Comparison of ENCODE assay signal across 8 cellular contexts in genomic region chr1:230109871-230110667, GRCh38. TPM values are rescaled to one million over a fixed set of nuclear protein-coding genes. Genes with fewer than 3 reads are reported as not detected.
DNase-seq lines count a peak whose midpoint lies in the region; ATAC-seq, FAIRE-seq and TF ChIP-seq lines count a peak whose summit lies in the region.

No MANE protein-coding gene starts in this region.

- H3K9me3 ChIP-seq in HepG2 (ENCODE audit: low read length): no peaks in the 10 kb centered on the region
- H3K9me3 ChIP-seq in right lobe of liver: no peaks in the 10 kb centered on the region
- H3K9me3 ChIP-seq in effector memory CD4-positive, alpha-beta T cell (ENCODE audit: control insufficient read depth, low read length): no peaks in the 10 kb centered on the region

- peak; percentile 40 for ATAC-seq in HepG2
- no peak for ATAC-seq in right lobe of liver
- ATAC-seq in HG03095 (IDR thresholded peaks at IDR 0.05; ENCODE audit: unreplicated experiment): peak; percentile 86

- TF ChIP-seq POLR2A in HepG2 (IDR thresholded peaks at IDR 0.05; ENCODE audit: insufficient read depth in 1 of 2, low read depth in 2 of 2, low read length in 2 of 2): no peak
- TF ChIP-seq POLR2A in right lobe of liver (IDR thresholded peaks at IDR 0.05): no peak

- H3K36me3 ChIP-seq in HepG2 (replicated peaks in 1 of 2; ENCODE audit: control insufficient read depth in 1 of 2, insufficient read depth in 2 of 2, low read length in 2 of 2) (peaks cover 0 to 3% of the 10 kb centered on the region in 2 experiments; a peak in 3 of 5 replicates), right lobe of liver (no peaks in the 10 kb centered on the region)
- H3K36me3 ChIP-seq in effector memory CD4-positive, alpha-beta T cell (ENCODE audit: control insufficient read depth, insufficient read depth, low read length): no peaks in the 10 kb centered on the region

- FAIRE-seq in HepG2 (lab: Jason Lieb, UNC): no peak

- peaks cover 32% of the 10 kb centered on the region for H3K36me3 Mint-ChIP-seq in stimulated activated naive CD8-positive, alpha-beta T cell treated with anti-CD3 and anti-CD28 coated beads, Interleukin-15, Interleukin-2, amounts not matched to agents 100 ng/mL and 50 ng/mL, for 24 hours (ENCODE audit: low read depth)

- TF ChIP-seq RAD21 in HepG2 (CRISPR knock-in tag; IDR thresholded peaks at IDR 0.05): no peak

- POLR2A ChIA-PET in HepG2 (lab: Yijun Ruan, JAX): no interaction called here

- intact Hi-C loops in HepG2 (cut with micrococcal nuclease; ENCODE audit: unreplicated experiment): no loop called here
- intact Hi-C loops in right lobe of liver (cut with DNase I): loop anchor here in 1 of 2 donors (10.0 kb wide), 1 partner anchor 45 kb away; no protein-coding TSS in a partner anchor

- H3K4me1 ChIP-seq in HepG2 (ENCODE audit: insufficient read depth, low read length) (peaks cover 91% of the 10 kb centered on the region), right lobe of liver (peaks cover 0 to 73% (median 34%) of the 10 kb centered on the region in 4 donors)
- H3K4me1 ChIP-seq in effector memory CD4-positive, alpha-beta T cell (ENCODE audit: control insufficient read depth, insufficient read depth, low read length, poor library complexity, severe bottlenecking): peaks cover 2% of the 10 kb centered on the region

- 60% methylated on average over 10 of the region's 11 CpGs for WGBS in HepG2 (ENCODE audit: low lambda C conversion rate)
- 63% methylated on average over 7 of the region's 11 CpGs for WGBS in right lobe of liver (ENCODE audit: insufficient coverage, low coverage, low lambda C conversion rate, missing lambda C conversion rate)

- H3K4me3 Mint-ChIP-seq in stimulated activated naive CD8-positive, alpha-beta T cell treated with anti-CD3 and anti-CD28 coated beads, Interleukin-15, Interleukin-2, amounts not matched to agents 100 ng/mL and 50 ng/mL, for 24 hours: peak overlapping the region; percentile 49

- no peaks in the 10 kb centered on the region for H3K9me3 Mint-ChIP-seq in stimulated activated naive CD8-positive, alpha-beta T cell treated with anti-CD3 and anti-CD28 coated beads, Interleukin-15, Interleukin-2, amounts not matched to agents 100 ng/mL and 50 ng/mL, for 24 hours

- H3K4me1 Mint-ChIP-seq in stimulated activated naive CD8-positive, alpha-beta T cell treated with anti-CD3 and anti-CD28 coated beads, Interleukin-15, Interleukin-2, amounts not matched to agents 100 ng/mL and 50 ng/mL, for 24 hours (ENCODE audit: low read depth): peaks cover 85% of the 10 kb centered on the region

- DNase-seq in HepG2 (ENCODE audit: low spot score): peak; percentile 32
- no peak for DNase-seq in right lobe of liver
- DNase-seq in activated CD4-positive, alpha-beta T cell treated with anti-CD3 and anti-CD28 coated beads for 24 hours (ENCODE audit: low read depth in 2 of 2): peak; percentile 68 to 74
- peak; percentile 63 for DNase-seq in germinal center (ENCODE audit: low spot score)
- no peak for DNase-seq in effector memory CD4-positive, alpha-beta T cell
- no peak for DNase-seq in NCI-H187 (lab: John Stamatoyannopoulos, UW)

- no peak overlapping the region for H3K27ac ChIP-seq in HepG2 (ENCODE audit: extremely low read length, insufficient read depth, low read length)
- H3K27ac ChIP-seq in right lobe of liver: no peak overlapping the region
- H3K27ac ChIP-seq in effector memory CD4-positive, alpha-beta T cell (ENCODE audit: insufficient read depth, low read length, poor library complexity, severe bottlenecking): no peak overlapping the region

- H4K20me1 ChIP-seq in HepG2 (ENCODE audit: insufficient read depth, low read length): peaks cover 1% of the 10 kb centered on the region; the same call in 1 of the 2 replicates

- peaks cover 63% of the 10 kb centered on the region for H3K79me2 ChIP-seq in HepG2 (ENCODE audit: insufficient read depth, low read length)

- H2AFZ ChIP-seq in HepG2 (ENCODE audit: low read length): no peak overlapping the region

- no TSS peak for BruUV-seq in HepG2 (replicated peaks; lab: Mats Ljungman, UMichigan)

- TF ChIP-seq EP300 in HepG2 (IDR thresholded peaks at IDR 0.05; ENCODE audit: low read depth in 2 of 2, low read length in 2 of 2): no peak
- TF ChIP-seq EP300 in HepG2 (CRISPR knock-in tag; IDR thresholded peaks at IDR 0.05; ENCODE audit: borderline replicate concordance): no peak

- H3K9ac ChIP-seq in HepG2 (ENCODE audit: insufficient read depth, low read depth, low read length): no peak overlapping the region

- no peaks in the 10 kb centered on the region for H3K27me3 Mint-ChIP-seq in stimulated activated naive CD8-positive, alpha-beta T cell treated with anti-CD3 and anti-CD28 coated beads, Interleukin-15, Interleukin-2, amounts not matched to agents 100 ng/mL and 50 ng/mL, for 24 hours

- peak overlapping the region; percentile 91 for H3K27ac Mint-ChIP-seq in stimulated activated naive CD8-positive, alpha-beta T cell treated with anti-CD3 and anti-CD28 coated beads, Interleukin-15, Interleukin-2, amounts not matched to agents 100 ng/mL and 50 ng/mL, for 24 hours

- TF ChIP-seq CTCF in HepG2 (CRISPR knock-in tag; IDR thresholded peaks at IDR 0.05) (peak; percentile 8), right lobe of liver (IDR thresholded peaks at IDR 0.05) (no peak)

- in situ Hi-C loops in HepG2 (cut with HindIII; ENCODE audit: extremely low pct_ligation_motif_present, low pct_unique_long_range_greater_than_20kb): no loop called here

- CTCF ChIA-PET in HepG2 (lab: Yijun Ruan, JAX; ENCODE audit: low intra/inter-chr PET ratio, low total read pairs): no interaction called here

- H3K4me3 ChIP-seq in HepG2 (replicated peaks in 1 of 3; ENCODE audit: insufficient read depth in 1 of 3, low read depth in 2 of 3, low read length in 3 of 3): no peak overlapping the region
- H3K4me3 ChIP-seq in right lobe of liver: no peak overlapping the region
- H3K4me3 ChIP-seq in effector memory CD4-positive, alpha-beta T cell (ENCODE audit: insufficient read depth, low read depth, low read length, poor library complexity, severe bottlenecking): no peak overlapping the region

- peak overlapping the region; percentile 18 for H3K4me2 ChIP-seq in HepG2 (ENCODE audit: low read depth, low read length)

- no peaks in the 10 kb centered on the region for H3K27me3 ChIP-seq in HepG2 (ENCODE audit: control insufficient read depth in 1 of 2, insufficient read depth in 2 of 2, low read length in 2 of 2)
- no peaks in the 10 kb centered on the region for H3K27me3 ChIP-seq in right lobe of liver
- H3K27me3 ChIP-seq in effector memory CD4-positive, alpha-beta T cell (replicated peaks; ENCODE audit: control insufficient read depth, insufficient read depth, low read length, poor library complexity, severe bottlenecking): no peaks in the 10 kb centered on the region

TF ChIP-seq in HepG2, 621 proteins besides CTCF, POLR2A, EP300 and RAD21 (continues in another document):
- TF ChIP-seq POLR2AphosphoS2 (IDR thresholded peaks at IDR 0.05; ENCODE audit: low read depth, low read length): no peak
- TF ChIP-seq ZNF629 (CRISPR knock-in tag; conservative IDR thresholded peaks at IDR 0.05): peak; percentile 43
- TF ChIP-seq ZBTB38 (CRISPR knock-in tag; IDR thresholded peaks at IDR 0.05): no peak
- TF ChIP-seq PATZ1 (CRISPR knock-in tag; IDR thresholded peaks at IDR 0.05): no peak
- no peak for TF ChIP-seq RNF2 (conservative IDR thresholded peaks at IDR 0.05; ENCODE audit: low read depth)

RNA-seq across cellular contexts. Expression of gene GALNT2, which starts 43.0 kb away (rescaled TPM):
- total RNA-seq in HepG2 (2016; rRNA removed; fragmentation: Illumina TruSeq; extraction: Trizol) (18.1 and 39.6 TPM in 2 replicates), right lobe of liver (100 to 1,000 TPM in 4 of 6 experiments, 10 to 100 TPM in 2; 58.0 to 152 (median 131) TPM)
- total RNA-seq in HepG2 (2016; cell fraction: cytosol; rRNA removed; fragmentation: Illumina TruSeq; extraction: Trizol; ENCODE audit: low read depth): 5.4 TPM in 2 replicates
- total RNA-seq in HepG2 (2016; cell fraction: insoluble cytoplasmic fraction; rRNA removed; fragmentation: Illumina TruSeq; extraction: Trizol): 15.0 and 40.1 TPM in 2 replicates
- total RNA-seq in HepG2 (2016; cell fraction: membrane; rRNA removed; fragmentation: Illumina TruSeq; extraction: Trizol): 12.5 and 13.0 TPM in 2 replicates
- 37.9 and 44.3 TPM in 2 replicates for total RNA-seq in HepG2 (2016; cell fraction: nucleus; rRNA removed; fragmentation: Illumina TruSeq; extraction: Trizol)
- polyA plus RNA-seq in HepG2 (2011; rRNA removed): 39.3 and 44.2 TPM in 2 replicates
- polyA plus RNA-seq in HepG2 (2011; cell fraction: cytosol; rRNA removed): 49.4 and 53.3 TPM in 2 replicates
- 41.5 and 42.3 TPM in 2 replicates for polyA plus RNA-seq in HepG2 (2011; cell fraction: nucleus; rRNA removed)
- 62.4 and 72.1 TPM in 2 replicates for polyA plus RNA-seq in HepG2 (2012)
- polyA plus RNA-seq in HepG2 (2016; cell fraction: cytosol; fragmentation: Illumina TruSeq; extraction: Trizol; ENCODE audit: low read depth): 5.6 and 5.7 TPM in 2 replicates
- polyA plus RNA-seq in HepG2 (2016; cell fraction: insoluble cytoplasmic fraction; fragmentation: Illumina TruSeq; extraction: Trizol; ENCODE audit: low read depth): 17.3 and 20.6 TPM in 2 replicates
- polyA plus RNA-seq in HepG2 (2016; cell fraction: membrane; fragmentation: Illumina TruSeq; extraction: Trizol; ENCODE audit: low read depth): 9.2 TPM in 2 replicates
- 63.7 and 66.5 TPM in 2 replicates for polyA plus RNA-seq in HepG2 (2016; cell fraction: nucleus; fragmentation: Illumina TruSeq; extraction: Trizol; ENCODE audit: insufficient read depth, low read depth)
- polyA minus RNA-seq in HepG2 (2011; rRNA and poly(A)+ RNA removed; ENCODE audit: low replicate concordance): 56.6 and 150 TPM in 2 replicates
- 31.7 and 33.5 TPM in 2 replicates for polyA minus RNA-seq in HepG2 (2011; cell fraction: cytosol; rRNA and poly(A)+ RNA removed)
- 30.0 and 30.1 TPM in 2 replicates for polyA minus RNA-seq in HepG2 (2011; cell fraction: nucleus; rRNA and poly(A)+ RNA removed)

Comparison
In these comparisons a context has a peak if more than half of its experiments do, and no peak if none do; other contexts are left out.
1. ATAC-seq: peak in HepG2 (single experiment) and HG03095 (single experiment); none in right lobe of liver (0 of 4).
2. DNase-seq: peak in HepG2 (single experiment), activated CD4-positive, alpha-beta T cell treated with anti-CD3 and anti-CD28 coated beads for 24 hours (2 of 2) and germinal center (single experiment); none in right lobe of liver (0 of 3), effector memory CD4-positive, alpha-beta T cell (0 of 3) and NCI-H187 (0 of 2).